Comparison of ENCODE assay signal across 1 cellular context in genomic region chr4:106315968-106316772, GRCh38.
A peak's percentile ranks its signal among the peaks of the same experiment; 100 is the strongest.
TF ChIP-seq lines count a peak whose summit lies in the region.

Gene AIMP1 (plus strand): TSS chr4:106316550. CDS start chr4:106325010, 8,460 bp downstream.
Gene TBCK (minus strand): TSS chr4:106316209. CDS start chr4:106308960, 7,249 bp downstream.

TF ChIP-seq in IMR-90, 13 proteins besides CTCF, POLR2A, EP300 and RAD21 (continued from another document):
- TF ChIP-seq USF2 (IDR thresholded peaks at IDR 0.05; ENCODE audit: low read depth, low read length) (peak; percentile 52; the same call in 1 of the 2 replicates), NFE2L2 (IDR thresholded peaks at IDR 0.05; ENCODE audit: low read depth, low read length) (no peak), SMC3 (IDR thresholded peaks at IDR 0.05; ENCODE audit: low read depth, low read length) (no peak)
TF ChIP-seq in IMR-90: peak in this region for 4.
